Comparison of ENCODE assay signal across 1 cellular context in the genomic region with DNA sequence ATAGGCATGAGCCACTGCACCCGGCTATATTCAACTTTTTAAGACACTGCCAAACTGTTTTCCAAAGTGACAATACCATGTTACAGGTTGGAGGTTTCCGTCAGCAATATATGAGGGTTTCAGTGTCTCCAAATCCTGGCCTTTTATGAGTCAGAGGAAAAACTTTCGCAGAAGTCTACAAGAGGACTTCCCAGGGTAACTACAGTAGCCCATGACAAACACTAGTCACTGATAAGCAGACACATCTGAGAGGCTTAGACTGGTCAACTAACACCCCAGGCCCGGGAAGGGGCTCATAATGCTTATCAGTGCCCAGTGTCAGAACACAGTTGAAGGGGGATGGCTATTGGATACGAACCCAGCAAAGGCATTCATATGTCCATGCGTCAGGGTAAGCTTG.
TF ChIP-seq lines count a peak whose summit lies in the region.

No MANE protein-coding gene starts in this region.

TF ChIP-seq in HepG2, 621 proteins besides CTCF, POLR2A, EP300 and RAD21:
- TF ChIP-seq SYNCRIP (IDR thresholded peaks at IDR 0.05; ENCODE audit: insufficient read depth, low read depth, low read length), result no peak
- TF ChIP-seq, protein P1, sequence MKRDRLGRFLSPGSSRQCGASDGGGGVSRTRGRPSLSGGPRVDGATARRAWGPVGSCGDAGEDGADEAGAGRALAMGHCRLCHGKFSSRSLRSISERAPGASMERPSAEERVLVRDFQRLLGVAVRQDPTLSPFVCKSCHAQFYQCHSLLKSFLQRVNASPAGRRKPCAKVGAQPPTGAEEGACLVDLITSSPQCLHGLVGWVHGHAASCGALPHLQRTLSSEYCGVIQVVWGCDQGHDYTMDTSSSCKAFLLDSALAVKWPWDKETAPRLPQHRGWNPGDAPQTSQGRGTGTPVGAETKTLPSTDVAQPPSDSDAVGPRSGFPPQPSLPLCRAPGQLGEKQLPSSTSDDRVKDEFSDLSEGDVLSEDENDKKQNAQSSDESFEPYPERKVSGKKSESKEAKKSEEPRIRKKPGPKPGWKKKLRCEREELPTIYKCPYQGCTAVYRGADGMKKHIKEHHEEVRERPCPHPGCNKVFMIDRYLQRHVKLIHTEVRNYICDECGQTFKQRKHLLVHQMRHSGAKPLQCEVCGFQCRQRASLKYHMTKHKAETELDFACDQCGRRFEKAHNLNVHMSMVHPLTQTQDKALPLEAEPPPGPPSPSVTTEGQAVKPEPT (CRISPR knock-in tag; IDR thresholded peaks at IDR 0.05; ENCODE audit: low read depth), result no peak
- TF ChIP-seq, protein P2, sequence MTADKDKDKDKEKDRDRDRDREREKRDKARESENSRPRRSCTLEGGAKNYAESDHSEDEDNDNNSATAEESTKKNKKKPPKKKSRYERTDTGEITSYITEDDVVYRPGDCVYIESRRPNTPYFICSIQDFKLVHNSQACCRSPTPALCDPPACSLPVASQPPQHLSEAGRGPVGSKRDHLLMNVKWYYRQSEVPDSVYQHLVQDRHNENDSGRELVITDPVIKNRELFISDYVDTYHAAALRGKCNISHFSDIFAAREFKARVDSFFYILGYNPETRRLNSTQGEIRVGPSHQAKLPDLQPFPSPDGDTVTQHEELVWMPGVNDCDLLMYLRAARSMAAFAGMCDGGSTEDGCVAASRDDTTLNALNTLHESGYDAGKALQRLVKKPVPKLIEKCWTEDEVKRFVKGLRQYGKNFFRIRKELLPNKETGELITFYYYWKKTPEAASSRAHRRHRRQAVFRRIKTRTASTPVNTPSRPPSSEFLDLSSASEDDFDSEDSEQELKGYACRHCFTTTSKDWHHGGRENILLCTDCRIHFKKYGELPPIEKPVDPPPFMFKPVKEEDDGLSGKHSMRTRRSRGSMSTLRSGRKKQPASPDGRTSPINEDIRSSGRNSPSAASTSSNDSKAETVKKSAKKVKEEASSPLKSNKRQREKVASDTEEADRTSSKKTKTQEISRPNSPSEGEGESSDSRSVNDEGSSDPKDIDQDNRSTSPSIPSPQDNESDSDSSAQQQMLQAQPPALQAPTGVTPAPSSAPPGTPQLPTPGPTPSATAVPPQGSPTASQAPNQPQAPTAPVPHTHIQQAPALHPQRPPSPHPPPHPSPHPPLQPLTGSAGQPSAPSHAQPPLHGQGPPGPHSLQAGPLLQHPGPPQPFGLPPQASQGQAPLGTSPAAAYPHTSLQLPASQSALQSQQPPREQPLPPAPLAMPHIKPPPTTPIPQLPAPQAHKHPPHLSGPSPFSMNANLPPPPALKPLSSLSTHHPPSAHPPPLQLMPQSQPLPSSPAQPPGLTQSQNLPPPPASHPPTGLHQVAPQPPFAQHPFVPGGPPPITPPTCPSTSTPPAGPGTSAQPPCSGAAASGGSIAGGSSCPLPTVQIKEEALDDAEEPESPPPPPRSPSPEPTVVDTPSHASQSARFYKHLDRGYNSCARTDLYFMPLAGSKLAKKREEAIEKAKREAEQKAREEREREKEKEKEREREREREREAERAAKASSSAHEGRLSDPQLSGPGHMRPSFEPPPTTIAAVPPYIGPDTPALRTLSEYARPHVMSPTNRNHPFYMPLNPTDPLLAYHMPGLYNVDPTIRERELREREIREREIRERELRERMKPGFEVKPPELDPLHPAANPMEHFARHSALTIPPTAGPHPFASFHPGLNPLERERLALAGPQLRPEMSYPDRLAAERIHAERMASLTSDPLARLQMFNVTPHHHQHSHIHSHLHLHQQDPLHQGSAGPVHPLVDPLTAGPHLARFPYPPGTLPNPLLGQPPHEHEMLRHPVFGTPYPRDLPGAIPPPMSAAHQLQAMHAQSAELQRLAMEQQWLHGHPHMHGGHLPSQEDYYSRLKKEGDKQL (CRISPR knock-in tag; IDR thresholded peaks at IDR 0.05; ENCODE audit: low read depth), result no peak
TF ChIP-seq in HepG2: peak in this region for 0.
